Comparison of ENCODE assay signal across 9 cellular contexts in genomic region chr6:125191916-125192609, GRCh38. TPM values are rescaled to one million over a fixed set of nuclear protein-coding genes. Genes with fewer than 3 reads are reported as not detected.
DNase-seq lines count a peak whose midpoint lies in the region; ATAC-seq and TF ChIP-seq lines count a peak whose summit lies in the region.
"Had no signal": no experiment of that assay in that cellular context is flagged by ENCODE, and none has a peak within 500 bp of the region (broad histone marks: within the 10 kb centered on the region; RNA-seq: fewer than 3 reads in every experiment).

No MANE protein-coding gene starts in this region.

- intact Hi-C loops in CD8-positive, alpha-beta T cell (cut with DNase I, micrococcal nuclease): loop anchor here (1.0 to 5.0 kb wide), 2 partner anchors 575 to 577 kb away; no protein-coding TSS in a partner anchor
- intact Hi-C loops in natural killer cell (cut with micrococcal nuclease): no loop called here

- no peak overlapping the region for H3K4me3 Mint-ChIP-seq in CD8-positive, alpha-beta T cell
- H3K4me3 Mint-ChIP-seq in activated CD4-positive, alpha-beta memory T cell treated with anti-CD3 and anti-CD28 coated beads, Interleukin-2, amount 10 ng/mL, durations not matched to agents 7 days and 5 days: no peak overlapping the region
- no peak overlapping the region for H3K4me3 Mint-ChIP-seq in natural killer cell
- H3K4me3 Mint-ChIP-seq: activated naive CD8-positive, alpha-beta T cell had no signal

- TF ChIP-seq CTCF in CD8-positive, alpha-beta T cell (IDR thresholded peaks at IDR 0.05): peak; percentile 72
- TF ChIP-seq CTCF in natural killer cell (IDR thresholded peaks at IDR 0.05) (peak; percentile 78), thoracic aorta (IDR thresholded peaks at IDR 0.05) (peak; percentile 75)

- H3K4me1 ChIP-seq in CD8-positive, alpha-beta T cell (ENCODE audit: insufficient read depth, low read length): no peaks in the 10 kb centered on the region
- H3K4me1 ChIP-seq in thoracic aorta (ENCODE audit: control insufficient read depth in 1 of 2, low read depth in 2 of 2): peaks cover 25 to 87% of the 10 kb centered on the region in 2 donors

- POLR2A ChIA-PET in CD8-positive, alpha-beta T cell (lab: Charles Lee): interaction anchor here (0.6 kb wide), 1 partner anchor 17 kb away, joined by 3 read pairs; no protein-coding TSS in a partner anchor
- POLR2A ChIA-PET in activated CD4-positive, alpha-beta memory T cell treated with anti-CD3 and anti-CD28 coated beads, Interleukin-2, amount 10 ng/mL, durations not matched to agents 7 days and 5 days (lab: Charles Lee): no interaction called here

- no peak overlapping the region for H3K27ac ChIP-seq in CD8-positive, alpha-beta T cell (ENCODE audit: low read depth, low read length)
- H3K27ac ChIP-seq in thoracic aorta: no peak overlapping the region

- peak; percentile 83 for ATAC-seq in CD8-positive, alpha-beta T cell
- ATAC-seq in GM19035 (IDR thresholded peaks at IDR 0.05; ENCODE audit: unreplicated experiment): peak; percentile 97
- peak; percentile 94 for ATAC-seq in HG03139 (IDR thresholded peaks at IDR 0.05; ENCODE audit: unreplicated experiment)
- ATAC-seq in natural killer cell: peak; percentile 78 to 99 (median 94)
- ATAC-seq in thoracic aorta (ENCODE audit: insufficient number of reproducible peaks, low FRiP score, low read depth): peak; percentile 70

- H3K4me1 Mint-ChIP-seq in CD8-positive, alpha-beta T cell (ENCODE audit: low read depth): peaks cover 3% of the 10 kb centered on the region
- peaks cover 6% of the 10 kb centered on the region for H3K4me1 Mint-ChIP-seq in activated CD4-positive, alpha-beta memory T cell treated with anti-CD3 and anti-CD28 coated beads, Interleukin-2, amount 10 ng/mL, durations not matched to agents 7 days and 5 days
- H3K4me1 Mint-ChIP-seq in natural killer cell: peaks cover 6% of the 10 kb centered on the region in 2 donors

- TF ChIP-seq POLR2A in erythroblast (IDR thresholded peaks at IDR 0.05; ENCODE audit: low read length): no peak

- no peak overlapping the region for H3K4me3 ChIP-seq in CD8-positive, alpha-beta T cell (ENCODE audit: low read depth, low read length)
- peak overlapping the region; percentile 14 for H3K4me3 ChIP-seq in thoracic aorta

- no peaks in the 10 kb centered on the region for H3K9me3 Mint-ChIP-seq in CD8-positive, alpha-beta T cell
- no peaks in the 10 kb centered on the region for H3K9me3 Mint-ChIP-seq in activated CD4-positive, alpha-beta memory T cell treated with anti-CD3 and anti-CD28 coated beads, Interleukin-2, amount 10 ng/mL, durations not matched to agents 7 days and 5 days
- no peaks in the 10 kb centered on the region for H3K9me3 Mint-ChIP-seq in natural killer cell

- CTCF ChIA-PET in CD8-positive, alpha-beta T cell (lab: Charles Lee): interaction anchor here (0.6 to 1.3 kb wide), 5 partner anchors 73 to 1213 kb away, joined by 3 to 4 read pairs (median 3); no protein-coding TSS in a partner anchor
- CTCF ChIA-PET in activated CD4-positive, alpha-beta memory T cell treated with anti-CD3 and anti-CD28 coated beads, Interleukin-2, amount 10 ng/mL, durations not matched to agents 7 days and 5 days (lab: Charles Lee): interaction anchor here (0.6 to 2.6 kb wide), 10 partner anchors 10 to 568 kb away, joined by 3 to 16 read pairs (median 3); partner anchors contain the start of gene TPD52L1

- H3K36me3 Mint-ChIP-seq in CD8-positive, alpha-beta T cell: no peaks in the 10 kb centered on the region
- H3K36me3 Mint-ChIP-seq in activated CD4-positive, alpha-beta memory T cell treated with anti-CD3 and anti-CD28 coated beads, Interleukin-2, amount 10 ng/mL, durations not matched to agents 7 days and 5 days (ENCODE audit: low read depth): no peaks in the 10 kb centered on the region
- H3K36me3 Mint-ChIP-seq in natural killer cell: no peaks in the 10 kb centered on the region
- H3K36me3 Mint-ChIP-seq: activated naive CD8-positive, alpha-beta T cell had no signal

- no peak overlapping the region for H3K27ac Mint-ChIP-seq in CD8-positive, alpha-beta T cell
- no peak overlapping the region for H3K27ac Mint-ChIP-seq in activated CD4-positive, alpha-beta memory T cell treated with anti-CD3 and anti-CD28 coated beads, Interleukin-2, amount 10 ng/mL, durations not matched to agents 7 days and 5 days
- H3K27ac Mint-ChIP-seq in natural killer cell: no peak overlapping the region
- H3K27ac Mint-ChIP-seq: activated naive CD8-positive, alpha-beta T cell had no signal

- peaks cover 6% of the 10 kb centered on the region for H3K27me3 Mint-ChIP-seq in CD8-positive, alpha-beta T cell (ENCODE audit: low read depth)
- H3K27me3 Mint-ChIP-seq in activated CD4-positive, alpha-beta memory T cell treated with anti-CD3 and anti-CD28 coated beads, Interleukin-2, amount 10 ng/mL, durations not matched to agents 7 days and 5 days: peaks cover 1% of the 10 kb centered on the region
- H3K27me3 Mint-ChIP-seq in natural killer cell (ENCODE audit: low read depth in 2 of 2): peaks cover 2 to 4% of the 10 kb centered on the region in 2 donors

- no peaks in the 10 kb centered on the region for H3K27me3 ChIP-seq in CD8-positive, alpha-beta T cell (ENCODE audit: insufficient read depth, low read length)
- no peaks in the 10 kb centered on the region for H3K27me3 ChIP-seq in thoracic aorta (replicated peaks; ENCODE audit: insufficient read depth)

- no peaks in the 10 kb centered on the region for H3K36me3 ChIP-seq in CD8-positive, alpha-beta T cell (ENCODE audit: insufficient read depth, low read length)
- no peaks in the 10 kb centered on the region for H3K36me3 ChIP-seq in thoracic aorta

- no peaks in the 10 kb centered on the region for H3K9me3 ChIP-seq in CD8-positive, alpha-beta T cell (ENCODE audit: low read length)
- no peaks in the 10 kb centered on the region for H3K9me3 ChIP-seq in thoracic aorta

- peak in 6 of 7 experiments; percentile 21 to 59 (median 46) for DNase-seq in CD8-positive, alpha-beta T cell
- DNase-seq in NCI-H748 (lab: John Stamatoyannopoulos, UW; ENCODE audit: unreplicated experiment): peak; percentile 62
- DNase-seq in activated CD4-positive, alpha-beta memory T cell treated with anti-CD3 and anti-CD28 coated beads, Interleukin-2, amount 10 ng/mL, durations not matched to agents 7 days and 5 days: peak; percentile 69
- DNase-seq in erythroblast (lab: John Stamatoyannopoulos, UW): peak; percentile 68 to 77
- peak; percentile 21 for DNase-seq in natural killer cell
- DNase-seq in thoracic aorta (ENCODE audit: low spot score): peak; percentile 19

RNA-seq across cellular contexts. Expression of gene TPD52L1, which starts 38.5 kb away (rescaled TPM):
- total RNA-seq in CD8-positive, alpha-beta T cell: not detected
- total RNA-seq in activated CD4-positive, alpha-beta memory T cell treated with anti-CD3 and anti-CD28 coated beads, Interleukin-2, amount 10 ng/mL, durations not matched to agents 7 days and 5 days: not detected
- total RNA-seq in natural killer cell (1 to 10 TPM in 2 of 3 donors, not detected in 1; 1.2 TPM), thoracic aorta (10 to 100 TPM; 37.1 to 73.5 TPM)

Comparison
In these comparisons a context has a peak if more than half of its experiments do, and no peak if none do; other contexts are left out.
1. DNase-seq: peak in every context shown above with its lines; median percentile 72 in erythroblast; 69 in activated CD4-positive, alpha-beta memory T cell treated with anti-CD3 and anti-CD28 coated beads, Interleukin-2, amount 10 ng/mL, durations not matched to agents 7 days and 5 days; 62 in NCI-H748; 46 in CD8-positive, alpha-beta T cell; 21 in natural killer cell; 19 in thoracic aorta.
2. RNA of gene TPD52L1, which starts 38.5 kb away (total RNA-seq): 37.1 to 73.5 TPM in thoracic aorta; 1.2 TPM in natural killer cell, not detected in activated CD4-positive, alpha-beta memory T cell treated with anti-CD3 and anti-CD28 coated beads, Interleukin-2, amount 10 ng/mL, durations not matched to agents 7 days and 5 days and not detected in CD8-positive, alpha-beta T cell; every median in the first group is over 10 times any median in the second.
3. Peak in every context shown above with its lines, with median percentiles within 50 percentile points of each other: ATAC-seq and CTCF ChIP-seq.